Comparison of ENCODE assay signal across 8 cellular contexts in the genomic region with DNA sequence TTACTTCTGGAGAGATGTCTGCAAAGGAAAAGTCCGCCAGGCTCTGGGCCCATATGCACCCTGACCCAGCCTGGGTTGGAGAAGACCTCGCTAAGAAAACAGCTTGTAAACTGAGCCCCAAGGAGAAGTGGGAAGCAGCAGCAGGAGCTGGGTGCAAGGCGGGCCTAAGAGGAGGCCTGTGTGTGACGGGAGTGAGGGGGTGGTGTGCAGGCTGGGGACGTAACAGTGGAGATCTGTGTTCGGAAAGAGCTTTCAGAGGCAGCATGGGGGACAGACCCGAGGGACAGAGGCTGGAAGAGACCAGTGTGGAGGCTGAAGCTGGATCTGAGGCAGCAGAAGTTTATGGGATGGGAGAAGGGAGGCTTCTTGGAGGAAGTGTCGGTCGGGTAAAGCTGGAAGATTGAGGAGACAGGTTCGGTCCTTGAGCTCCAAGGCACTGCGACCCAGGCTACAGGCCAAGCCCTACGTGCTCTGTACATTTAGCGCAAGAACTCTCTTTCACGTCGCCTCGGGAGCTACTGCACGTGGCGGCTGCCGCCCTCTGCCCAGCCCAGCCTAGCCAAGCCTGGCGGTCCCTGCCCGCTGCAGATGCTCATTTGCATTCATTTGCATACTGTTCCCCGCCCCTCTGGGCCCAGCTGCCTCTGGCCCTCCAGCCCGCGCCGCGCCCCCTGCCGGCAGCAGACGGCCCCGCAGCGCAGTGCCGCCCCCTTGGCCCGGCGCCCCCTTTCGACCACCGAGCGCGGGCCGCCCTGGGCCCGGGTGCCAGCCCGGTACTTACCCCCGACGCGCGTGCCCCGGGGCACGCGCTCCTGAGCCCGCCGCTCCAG. TPM values are rescaled to one million over a fixed set of nuclear protein-coding genes. Genes with fewer than 3 reads are reported as not detected.
DNase-seq lines count a peak whose midpoint lies in the region; ATAC-seq and TF ChIP-seq lines count a peak whose summit lies in the region.

No MANE protein-coding gene starts in this region.

- intact Hi-C loops in activated CD4-positive, alpha-beta T cell treated with anti-CD3 and anti-CD28 coated beads for 36 hours (cut with DNase I, micrococcal nuclease): no loop called here
- intact Hi-C loops in Panc1 (cut with micrococcal nuclease; ENCODE audit: unreplicated experiment) (no loop called here), breast epithelium (cut with DNase I; ENCODE audit: low total_unique reads) (no loop called here)

- peaks cover 48% of the 10 kb centered on the region for H3K27me3 Mint-ChIP-seq in activated CD4-positive, alpha-beta T cell treated with anti-CD3 and anti-CD28 coated beads for 36 hours
- peaks cover 16 to 29% (median 25%) of the 10 kb centered on the region in 3 donors for H3K27me3 Mint-ChIP-seq in immature natural killer cell (ENCODE audit: low read depth in 3 of 3)

- H3K4me1 Mint-ChIP-seq in activated CD4-positive, alpha-beta T cell treated with anti-CD3 and anti-CD28 coated beads for 36 hours: peaks cover 3% of the 10 kb centered on the region
- H3K4me1 Mint-ChIP-seq in immature natural killer cell: peaks cover 7 to 10% of the 10 kb centered on the region in 2 donors

- no peak overlapping the region for H3K27ac Mint-ChIP-seq in activated CD4-positive, alpha-beta T cell treated with anti-CD3 and anti-CD28 coated beads for 36 hours
- no peak overlapping the region for H3K27ac Mint-ChIP-seq in immature natural killer cell

- in situ Hi-C loops in Panc1 (cut with HindIII; ENCODE audit: low pct_unique_long_range_greater_than_20kb, low sequenced_read_pairs): no loop called here

- no peak for TF ChIP-seq POLR2A in breast epithelium (IDR thresholded peaks at IDR 0.05)

- CTCF ChIA-PET in activated CD4-positive, alpha-beta T cell treated with anti-CD3 and anti-CD28 coated beads for 36 hours (lab: Charles Lee): interaction anchor here (0.6 to 5.4 kb wide), 11 partner anchors 12 to 340 kb away, joined by 3 to 33 read pairs (median 4); no protein-coding TSS in a partner anchor
- CTCF ChIA-PET in Panc1 (lab: Charles Lee): interaction anchor here (0.6 to 1.1 kb wide), 4 partner anchors 11 to 138 kb away, joined by 3 to 4 read pairs (median 3); no protein-coding TSS in a partner anchor

- H3K36me3 ChIP-seq in Panc1 (ENCODE audit: control insufficient read depth, insufficient read depth, low read length): no peaks in the 10 kb centered on the region
- H3K36me3 ChIP-seq in breast epithelium: no peaks in the 10 kb centered on the region

- TF ChIP-seq CTCF in Panc1 (IDR thresholded peaks at IDR 0.05) (peak; percentile 95), breast epithelium (IDR thresholded peaks at IDR 0.05) (peak in 1 of 3 donors; percentile 29)

- H3K4me3 ChIP-seq in Panc1 (ENCODE audit: low read depth in 2 of 2, low read length in 2 of 2) (peak overlapping the region; percentile 41 to 58), breast epithelium (peak overlapping the region; percentile 40 to 81 (median 60))

- BruUV-seq in Panc1 (replicated peaks; lab: Mats Ljungman, UMichigan): no TSS peak

- peak; percentile 75 for DNase-seq in activated CD4-positive, alpha-beta T cell treated with anti-CD3 and anti-CD28 coated beads for 36 hours
- DNase-seq in activated CD4-positive, alpha-beta T cell treated with anti-CD3 and anti-CD28 coated beads, Interleukin-2, amount 50 U/mL, for 4 hours: no peak
- DNase-seq in Panc1 (ENCODE audit: low read depth, low spot score) (no peak), breast epithelium (ENCODE audit: low spot score in 2 of 2) (no peak), immature natural killer cell (peak; percentile 26 to 39 (median 28)), HCEC 1CT (no peak), NCI-H446 treated with DMSO at 0.1 percent for 48 hours (lab: John Stamatoyannopoulos, UW) (no peak)
- DNase-seq in stimulated activated CD4-positive, alpha-beta T cell treated with anti-CD3 and anti-CD28 coated beads, Interleukin-12 subunit alpha, Interleukin-12 subunit beta, amount 100 ng/mL, for 4 hours: peak; percentile 33

- H3K4me1 ChIP-seq in Panc1 (ENCODE audit: control insufficient read depth, insufficient read depth, low read length) (peaks cover 4% of the 10 kb centered on the region; the same call in 1 of the 2 replicates), breast epithelium (peaks cover 0 to 4% of the 10 kb centered on the region in 2 donors)

- ATAC-seq in activated CD4-positive, alpha-beta T cell treated with anti-CD3 and anti-CD28 coated beads for 36 hours: peak; percentile 82
- peak; percentile 72 for ATAC-seq in Panc1

- no peaks in the 10 kb centered on the region; the same call in 1 of the 2 replicates for H3K27me3 ChIP-seq in Panc1 (ENCODE audit: control insufficient read depth, insufficient read depth, low read length)
- peaks cover 0 to 16% of the 10 kb centered on the region in 2 donors for H3K27me3 ChIP-seq in breast epithelium

- H3K27ac ChIP-seq in Panc1 (ENCODE audit: low read length) (no peak overlapping the region), breast epithelium (peak overlapping the region in 1 of 2 donors; percentile 80)

- H3K9me3 ChIP-seq in Panc1 (ENCODE audit: control insufficient read depth, insufficient read depth, low read depth, low read length): no peaks in the 10 kb centered on the region
- H3K9me3 ChIP-seq in breast epithelium: no peaks in the 10 kb centered on the region

- H3K9me3 Mint-ChIP-seq in activated CD4-positive, alpha-beta T cell treated with anti-CD3 and anti-CD28 coated beads for 36 hours (ENCODE audit: low read depth): no peaks in the 10 kb centered on the region
- no peaks in the 10 kb centered on the region for H3K9me3 Mint-ChIP-seq in immature natural killer cell

- POLR2A ChIA-PET in activated CD4-positive, alpha-beta T cell treated with anti-CD3 and anti-CD28 coated beads for 36 hours (lab: Charles Lee): interaction anchor here (0.6 kb wide), 2 partner anchors 478 to 492 kb away, joined by 3 to 7 read pairs; no protein-coding TSS in a partner anchor
- POLR2A ChIA-PET in Panc1 (lab: Charles Lee): no interaction called here

- H3K4me3 Mint-ChIP-seq in activated CD4-positive, alpha-beta T cell treated with anti-CD3 and anti-CD28 coated beads for 36 hours: peak overlapping the region; percentile 36
- H3K4me3 Mint-ChIP-seq in immature natural killer cell: peak overlapping the region; percentile 50 to 79 (median 67)

- H3K36me3 Mint-ChIP-seq in activated CD4-positive, alpha-beta T cell treated with anti-CD3 and anti-CD28 coated beads for 36 hours (ENCODE audit: low read depth): no peaks in the 10 kb centered on the region
- no peaks in the 10 kb centered on the region for H3K36me3 Mint-ChIP-seq in immature natural killer cell

RNA-seq across cellular contexts. Expression of gene HPCA, which starts 6.3 kb away (rescaled TPM):
- under 1 TPM in 1 of 2 experiments, not detected in 1; 0.49 TPM for total RNA-seq in activated CD4-positive, alpha-beta T cell treated with anti-CD3 and anti-CD28 coated beads for 36 hours
- 1.2 TPM for total RNA-seq in Panc1 (2021; ENCODE audit: unreplicated experiment)
- 1.7 TPM for polyA plus RNA-seq in Panc1 (2012; ENCODE audit: insufficient read length)
- total RNA-seq in breast epithelium: 1 to 10 TPM in 1 of 3 donors, not detected in 2; 2.0 TPM
- not detected for polyA plus RNA-seq in immature natural killer cell

RNA-seq across cellular contexts. Expression of gene TMEM54, which starts 8.6 kb away (rescaled TPM):
- 1 to 10 TPM; 1.4 to 1.7 TPM for total RNA-seq in activated CD4-positive, alpha-beta T cell treated with anti-CD3 and anti-CD28 coated beads for 36 hours
- 61.5 TPM for total RNA-seq in Panc1 (2021; ENCODE audit: unreplicated experiment)
- 133 TPM for polyA plus RNA-seq in Panc1 (2012; ENCODE audit: insufficient read length)
- total RNA-seq in breast epithelium: 100 to 1,000 TPM in 1 of 3 donors, 10 to 100 TPM in 2; 26.9 to 109 (median 94.8) TPM
- polyA plus RNA-seq in immature natural killer cell: not detected

RNA-seq across cellular contexts. Expression of gene FNDC5, which starts 21.9 kb away (rescaled TPM):
- total RNA-seq in activated CD4-positive, alpha-beta T cell treated with anti-CD3 and anti-CD28 coated beads for 36 hours: not detected
- 2.6 TPM for total RNA-seq in Panc1 (2021; ENCODE audit: unreplicated experiment)
- 3.5 TPM for polyA plus RNA-seq in Panc1 (2012; ENCODE audit: insufficient read length)
- total RNA-seq in breast epithelium: under 1 TPM in 2 of 3 donors, not detected in 1; 0.59 to 0.96 TPM
- not detected for polyA plus RNA-seq in immature natural killer cell

Comparison
In these comparisons a context has a peak if more than half of its experiments do, and no peak if none do; other contexts are left out.
1. DNase-seq: peak in activated CD4-positive, alpha-beta T cell treated with anti-CD3 and anti-CD28 coated beads for 36 hours (single experiment), immature natural killer cell (3 of 3) and stimulated activated CD4-positive, alpha-beta T cell treated with anti-CD3 and anti-CD28 coated beads, Interleukin-12 subunit alpha, Interleukin-12 subunit beta, amount 100 ng/mL, for 4 hours (single experiment); none in activated CD4-positive, alpha-beta T cell treated with anti-CD3 and anti-CD28 coated beads, Interleukin-2, amount 50 U/mL, for 4 hours (0 of 2), Panc1 (single experiment), breast epithelium (0 of 2), HCEC 1CT (single experiment) and NCI-H446 treated with DMSO at 0.1 percent for 48 hours (single experiment).
2. RNA of gene TMEM54, which starts 8.6 kb away (total RNA-seq): 26.9 to 109 TPM in breast epithelium and 61.5 TPM in Panc1 (single experiment); 1.4 to 1.7 TPM in activated CD4-positive, alpha-beta T cell treated with anti-CD3 and anti-CD28 coated beads for 36 hours; every median in the first group is over 10 times any median in the second.